In the genomic region with DNA sequence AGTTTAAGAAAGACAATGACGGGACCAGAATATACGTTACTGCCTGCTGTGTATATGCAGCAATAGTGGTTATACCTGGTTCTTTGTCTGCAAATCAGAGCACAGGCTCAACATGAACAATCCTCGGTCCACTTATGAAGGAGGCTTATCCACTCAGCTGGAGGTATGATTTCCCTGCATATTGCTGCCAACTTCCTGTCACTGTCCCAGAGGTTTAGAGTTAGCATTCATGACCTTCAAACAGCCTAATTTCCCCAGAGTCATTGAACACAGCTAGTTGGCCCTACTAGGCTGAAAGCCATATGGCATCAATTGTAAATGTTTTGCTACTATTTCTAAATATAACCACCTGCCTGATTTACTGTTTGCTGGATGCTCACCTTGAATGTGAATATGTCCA, we compare ENCODE assay signal across 2 cellular contexts.
TF ChIP-seq lines count a peak whose summit lies in the region.

No MANE protein-coding gene starts in this region.

TF ChIP-seq in GM23338, 12 proteins besides CTCF, POLR2A, EP300 and RAD21 (continues in another document):
- TF ChIP-seq NANOG (IDR thresholded peaks at IDR 0.05; ENCODE audit: borderline replicate concordance) (no peak), EZH2phosphoT487 (IDR thresholded peaks at IDR 0.05; ENCODE audit: unreplicated experiment) (no peak), ZNF114 (CRISPR knock-in tag; IDR thresholded peaks at IDR 0.05) (no peak), STAT1 (IDR thresholded peaks at IDR 0.05; ENCODE audit: unreplicated experiment) (no peak), JUNB (IDR thresholded peaks at IDR 0.05; ENCODE audit: unreplicated experiment) (no peak), ZNF331 (CRISPR knock-in tag; IDR thresholded peaks at IDR 0.05; ENCODE audit: low read depth) (no peak), CREB1 (CRISPR knock-in tag; IDR thresholded peaks at IDR 0.05; ENCODE audit: low read depth) (no peak)
- TF ChIP-seq, protein P1, sequence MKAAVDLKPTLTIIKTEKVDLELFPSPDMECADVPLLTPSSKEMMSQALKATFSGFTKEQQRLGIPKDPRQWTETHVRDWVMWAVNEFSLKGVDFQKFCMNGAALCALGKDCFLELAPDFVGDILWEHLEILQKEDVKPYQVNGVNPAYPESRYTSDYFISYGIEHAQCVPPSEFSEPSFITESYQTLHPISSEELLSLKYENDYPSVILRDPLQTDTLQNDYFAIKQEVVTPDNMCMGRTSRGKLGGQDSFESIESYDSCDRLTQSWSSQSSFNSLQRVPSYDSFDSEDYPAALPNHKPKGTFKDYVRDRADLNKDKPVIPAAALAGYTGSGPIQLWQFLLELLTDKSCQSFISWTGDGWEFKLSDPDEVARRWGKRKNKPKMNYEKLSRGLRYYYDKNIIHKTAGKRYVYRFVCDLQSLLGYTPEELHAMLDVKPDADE (IDR thresholded peaks at IDR 0.05) = no peak
- TF ChIP-seq, protein P2, sequence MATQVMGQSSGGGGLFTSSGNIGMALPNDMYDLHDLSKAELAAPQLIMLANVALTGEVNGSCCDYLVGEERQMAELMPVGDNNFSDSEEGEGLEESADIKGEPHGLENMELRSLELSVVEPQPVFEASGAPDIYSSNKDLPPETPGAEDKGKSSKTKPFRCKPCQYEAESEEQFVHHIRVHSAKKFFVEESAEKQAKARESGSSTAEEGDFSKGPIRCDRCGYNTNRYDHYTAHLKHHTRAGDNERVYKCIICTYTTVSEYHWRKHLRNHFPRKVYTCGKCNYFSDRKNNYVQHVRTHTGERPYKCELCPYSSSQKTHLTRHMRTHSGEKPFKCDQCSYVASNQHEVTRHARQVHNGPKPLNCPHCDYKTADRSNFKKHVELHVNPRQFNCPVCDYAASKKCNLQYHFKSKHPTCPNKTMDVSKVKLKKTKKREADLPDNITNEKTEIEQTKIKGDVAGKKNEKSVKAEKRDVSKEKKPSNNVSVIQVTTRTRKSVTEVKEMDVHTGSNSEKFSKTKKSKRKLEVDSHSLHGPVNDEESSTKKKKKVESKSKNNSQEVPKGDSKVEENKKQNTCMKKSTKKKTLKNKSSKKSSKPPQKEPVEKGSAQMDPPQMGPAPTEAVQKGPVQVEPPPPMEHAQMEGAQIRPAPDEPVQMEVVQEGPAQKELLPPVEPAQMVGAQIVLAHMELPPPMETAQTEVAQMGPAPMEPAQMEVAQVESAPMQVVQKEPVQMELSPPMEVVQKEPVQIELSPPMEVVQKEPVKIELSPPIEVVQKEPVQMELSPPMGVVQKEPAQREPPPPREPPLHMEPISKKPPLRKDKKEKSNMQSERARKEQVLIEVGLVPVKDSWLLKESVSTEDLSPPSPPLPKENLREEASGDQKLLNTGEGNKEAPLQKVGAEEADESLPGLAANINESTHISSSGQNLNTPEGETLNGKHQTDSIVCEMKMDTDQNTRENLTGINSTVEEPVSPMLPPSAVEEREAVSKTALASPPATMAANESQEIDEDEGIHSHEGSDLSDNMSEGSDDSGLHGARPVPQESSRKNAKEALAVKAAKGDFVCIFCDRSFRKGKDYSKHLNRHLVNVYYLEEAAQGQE (IDR thresholded peaks at IDR 0.05; ENCODE audit: unreplicated experiment) = no peak
- TF ChIP-seq, protein P3, sequence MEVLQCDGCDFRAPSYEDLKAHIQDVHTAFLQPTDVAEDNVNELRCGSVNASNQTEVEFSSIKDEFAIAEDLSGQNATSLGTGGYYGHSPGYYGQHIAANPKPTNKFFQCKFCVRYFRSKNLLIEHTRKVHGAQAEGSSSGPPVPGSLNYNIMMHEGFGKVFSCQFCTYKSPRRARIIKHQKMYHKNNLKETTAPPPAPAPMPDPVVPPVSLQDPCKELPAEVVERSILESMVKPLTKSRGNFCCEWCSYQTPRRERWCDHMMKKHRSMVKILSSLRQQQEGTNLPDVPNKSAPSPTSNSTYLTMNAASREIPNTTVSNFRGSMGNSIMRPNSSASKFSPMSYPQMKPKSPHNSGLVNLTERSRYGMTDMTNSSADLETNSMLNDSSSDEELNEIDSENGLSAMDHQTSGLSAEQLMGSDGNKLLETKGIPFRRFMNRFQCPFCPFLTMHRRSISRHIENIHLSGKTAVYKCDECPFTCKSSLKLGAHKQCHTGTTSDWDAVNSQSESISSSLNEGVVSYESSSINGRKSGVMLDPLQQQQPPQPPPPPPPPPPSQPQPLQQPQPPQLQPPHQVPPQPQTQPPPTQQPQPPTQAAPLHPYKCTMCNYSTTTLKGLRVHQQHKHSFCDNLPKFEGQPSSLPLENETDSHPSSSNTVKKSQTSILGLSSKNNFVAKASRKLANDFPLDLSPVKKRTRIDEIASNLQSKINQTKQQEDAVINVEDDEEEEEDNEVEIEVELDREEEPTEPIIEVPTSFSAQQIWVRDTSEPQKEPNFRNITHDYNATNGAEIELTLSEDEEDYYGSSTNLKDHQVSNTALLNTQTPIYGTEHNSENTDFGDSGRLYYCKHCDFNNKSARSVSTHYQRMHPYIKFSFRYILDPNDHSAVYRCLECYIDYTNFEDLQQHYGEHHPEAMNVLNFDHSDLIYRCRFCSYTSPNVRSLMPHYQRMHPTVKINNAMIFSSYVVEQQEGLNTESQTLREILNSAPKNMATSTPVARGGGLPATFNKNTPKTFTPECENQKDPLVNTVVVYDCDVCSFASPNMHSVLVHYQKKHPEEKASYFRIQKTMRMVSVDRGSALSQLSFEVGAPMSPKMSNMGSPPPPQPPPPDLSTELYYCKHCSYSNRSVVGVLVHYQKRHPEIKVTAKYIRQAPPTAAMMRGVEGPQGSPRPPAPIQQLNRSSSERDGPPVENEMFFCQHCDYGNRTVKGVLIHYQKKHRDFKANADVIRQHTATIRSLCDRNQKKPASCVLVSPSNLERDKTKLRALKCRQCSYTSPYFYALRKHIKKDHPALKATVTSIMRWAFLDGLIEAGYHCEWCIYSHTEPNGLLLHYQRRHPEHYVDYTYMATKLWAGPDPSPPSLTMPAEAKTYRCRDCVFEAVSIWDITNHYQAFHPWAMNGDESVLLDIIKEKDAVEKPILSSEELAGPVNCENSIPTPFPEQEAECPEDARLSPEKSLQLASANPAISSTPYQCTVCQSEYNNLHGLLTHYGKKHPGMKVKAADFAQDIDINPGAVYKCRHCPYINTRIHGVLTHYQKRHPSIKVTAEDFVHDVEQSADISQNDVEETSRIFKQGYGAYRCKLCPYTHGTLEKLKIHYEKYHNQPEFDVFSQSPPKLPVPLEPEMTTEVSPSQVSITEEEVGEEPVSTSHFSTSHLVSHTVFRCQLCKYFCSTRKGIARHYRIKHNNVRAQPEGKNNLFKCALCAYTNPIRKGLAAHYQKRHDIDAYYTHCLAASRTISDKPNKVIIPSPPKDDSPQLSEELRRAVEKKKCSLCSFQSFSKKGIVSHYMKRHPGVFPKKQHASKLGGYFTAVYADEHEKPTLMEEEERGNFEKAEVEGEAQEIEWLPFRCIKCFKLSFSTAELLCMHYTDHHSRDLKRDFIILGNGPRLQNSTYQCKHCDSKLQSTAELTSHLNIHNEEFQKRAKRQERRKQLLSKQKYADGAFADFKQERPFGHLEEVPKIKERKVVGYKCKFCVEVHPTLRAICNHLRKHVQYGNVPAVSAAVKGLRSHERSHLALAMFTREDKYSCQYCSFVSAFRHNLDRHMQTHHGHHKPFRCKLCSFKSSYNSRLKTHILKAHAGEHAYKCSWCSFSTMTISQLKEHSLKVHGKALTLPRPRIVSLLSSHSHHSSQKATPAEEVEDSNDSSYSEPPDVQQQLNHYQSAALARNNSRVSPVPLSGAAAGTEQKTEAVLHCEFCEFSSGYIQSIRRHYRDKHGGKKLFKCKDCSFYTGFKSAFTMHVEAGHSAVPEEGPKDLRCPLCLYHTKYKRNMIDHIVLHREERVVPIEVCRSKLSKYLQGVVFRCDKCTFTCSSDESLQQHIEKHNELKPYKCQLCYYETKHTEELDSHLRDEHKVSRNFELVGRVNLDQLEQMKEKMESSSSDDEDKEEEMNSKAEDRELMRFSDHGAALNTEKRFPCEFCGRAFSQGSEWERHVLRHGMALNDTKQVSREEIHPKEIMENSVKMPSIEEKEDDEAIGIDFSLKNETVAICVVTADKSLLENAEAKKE (CRISPR knock-in tag; IDR thresholded peaks at IDR 0.05) = no peak

TF ChIP-seq in H1, 55 proteins besides CTCF, POLR2A, EP300 and RAD21 (continued from another document):
- no peak for TF ChIP-seq KDM4A (IDR thresholded peaks at IDR 0.05; ENCODE audit: low read depth, low read length, severe bottlenecking)
- TF ChIP-seq, protein P4, sequence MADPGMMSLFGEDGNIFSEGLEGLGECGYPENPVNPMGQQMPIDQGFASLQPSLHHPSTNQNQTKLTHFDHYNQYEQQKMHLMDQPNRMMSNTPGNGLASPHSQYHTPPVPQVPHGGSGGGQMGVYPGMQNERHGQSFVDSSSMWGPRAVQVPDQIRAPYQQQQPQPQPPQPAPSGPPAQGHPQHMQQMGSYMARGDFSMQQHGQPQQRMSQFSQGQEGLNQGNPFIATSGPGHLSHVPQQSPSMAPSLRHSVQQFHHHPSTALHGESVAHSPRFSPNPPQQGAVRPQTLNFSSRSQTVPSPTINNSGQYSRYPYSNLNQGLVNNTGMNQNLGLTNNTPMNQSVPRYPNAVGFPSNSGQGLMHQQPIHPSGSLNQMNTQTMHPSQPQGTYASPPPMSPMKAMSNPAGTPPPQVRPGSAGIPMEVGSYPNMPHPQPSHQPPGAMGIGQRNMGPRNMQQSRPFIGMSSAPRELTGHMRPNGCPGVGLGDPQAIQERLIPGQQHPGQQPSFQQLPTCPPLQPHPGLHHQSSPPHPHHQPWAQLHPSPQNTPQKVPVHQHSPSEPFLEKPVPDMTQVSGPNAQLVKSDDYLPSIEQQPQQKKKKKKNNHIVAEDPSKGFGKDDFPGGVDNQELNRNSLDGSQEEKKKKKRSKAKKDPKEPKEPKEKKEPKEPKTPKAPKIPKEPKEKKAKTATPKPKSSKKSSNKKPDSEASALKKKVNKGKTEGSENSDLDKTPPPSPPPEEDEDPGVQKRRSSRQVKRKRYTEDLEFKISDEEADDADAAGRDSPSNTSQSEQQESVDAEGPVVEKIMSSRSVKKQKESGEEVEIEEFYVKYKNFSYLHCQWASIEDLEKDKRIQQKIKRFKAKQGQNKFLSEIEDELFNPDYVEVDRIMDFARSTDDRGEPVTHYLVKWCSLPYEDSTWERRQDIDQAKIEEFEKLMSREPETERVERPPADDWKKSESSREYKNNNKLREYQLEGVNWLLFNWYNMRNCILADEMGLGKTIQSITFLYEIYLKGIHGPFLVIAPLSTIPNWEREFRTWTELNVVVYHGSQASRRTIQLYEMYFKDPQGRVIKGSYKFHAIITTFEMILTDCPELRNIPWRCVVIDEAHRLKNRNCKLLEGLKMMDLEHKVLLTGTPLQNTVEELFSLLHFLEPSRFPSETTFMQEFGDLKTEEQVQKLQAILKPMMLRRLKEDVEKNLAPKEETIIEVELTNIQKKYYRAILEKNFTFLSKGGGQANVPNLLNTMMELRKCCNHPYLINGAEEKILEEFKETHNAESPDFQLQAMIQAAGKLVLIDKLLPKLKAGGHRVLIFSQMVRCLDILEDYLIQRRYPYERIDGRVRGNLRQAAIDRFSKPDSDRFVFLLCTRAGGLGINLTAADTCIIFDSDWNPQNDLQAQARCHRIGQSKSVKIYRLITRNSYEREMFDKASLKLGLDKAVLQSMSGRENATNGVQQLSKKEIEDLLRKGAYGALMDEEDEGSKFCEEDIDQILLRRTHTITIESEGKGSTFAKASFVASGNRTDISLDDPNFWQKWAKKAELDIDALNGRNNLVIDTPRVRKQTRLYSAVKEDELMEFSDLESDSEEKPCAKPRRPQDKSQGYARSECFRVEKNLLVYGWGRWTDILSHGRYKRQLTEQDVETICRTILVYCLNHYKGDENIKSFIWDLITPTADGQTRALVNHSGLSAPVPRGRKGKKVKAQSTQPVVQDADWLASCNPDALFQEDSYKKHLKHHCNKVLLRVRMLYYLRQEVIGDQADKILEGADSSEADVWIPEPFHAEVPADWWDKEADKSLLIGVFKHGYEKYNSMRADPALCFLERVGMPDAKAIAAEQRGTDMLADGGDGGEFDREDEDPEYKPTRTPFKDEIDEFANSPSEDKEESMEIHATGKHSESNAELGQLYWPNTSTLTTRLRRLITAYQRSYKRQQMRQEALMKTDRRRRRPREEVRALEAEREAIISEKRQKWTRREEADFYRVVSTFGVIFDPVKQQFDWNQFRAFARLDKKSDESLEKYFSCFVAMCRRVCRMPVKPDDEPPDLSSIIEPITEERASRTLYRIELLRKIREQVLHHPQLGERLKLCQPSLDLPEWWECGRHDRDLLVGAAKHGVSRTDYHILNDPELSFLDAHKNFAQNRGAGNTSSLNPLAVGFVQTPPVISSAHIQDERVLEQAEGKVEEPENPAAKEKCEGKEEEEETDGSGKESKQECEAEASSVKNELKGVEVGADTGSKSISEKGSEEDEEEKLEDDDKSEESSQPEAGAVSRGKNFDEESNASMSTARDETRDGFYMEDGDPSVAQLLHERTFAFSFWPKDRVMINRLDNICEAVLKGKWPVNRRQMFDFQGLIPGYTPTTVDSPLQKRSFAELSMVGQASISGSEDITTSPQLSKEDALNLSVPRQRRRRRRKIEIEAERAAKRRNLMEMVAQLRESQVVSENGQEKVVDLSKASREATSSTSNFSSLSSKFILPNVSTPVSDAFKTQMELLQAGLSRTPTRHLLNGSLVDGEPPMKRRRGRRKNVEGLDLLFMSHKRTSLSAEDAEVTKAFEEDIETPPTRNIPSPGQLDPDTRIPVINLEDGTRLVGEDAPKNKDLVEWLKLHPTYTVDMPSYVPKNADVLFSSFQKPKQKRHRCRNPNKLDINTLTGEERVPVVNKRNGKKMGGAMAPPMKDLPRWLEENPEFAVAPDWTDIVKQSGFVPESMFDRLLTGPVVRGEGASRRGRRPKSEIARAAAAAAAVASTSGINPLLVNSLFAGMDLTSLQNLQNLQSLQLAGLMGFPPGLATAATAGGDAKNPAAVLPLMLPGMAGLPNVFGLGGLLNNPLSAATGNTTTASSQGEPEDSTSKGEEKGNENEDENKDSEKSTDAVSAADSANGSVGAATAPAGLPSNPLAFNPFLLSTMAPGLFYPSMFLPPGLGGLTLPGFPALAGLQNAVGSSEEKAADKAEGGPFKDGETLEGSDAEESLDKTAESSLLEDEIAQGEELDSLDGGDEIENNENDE (IDR thresholded peaks at IDR 0.05; ENCODE audit: insufficient replicate concordance, low read length) = no peak
- TF ChIP-seq BRCA1 (IDR thresholded peaks at IDR 0.05; ENCODE audit: low read depth, low read length) = no peak
- no peak for TF ChIP-seq YY1 (IDR thresholded peaks at IDR 0.05; ENCODE audit: low read depth, low read length)
- TF ChIP-seq RFX5 (IDR thresholded peaks at IDR 0.05; ENCODE audit: borderline replicate concordance, low read depth, low read length) = no peak
- TF ChIP-seq TAF7 (optimal IDR thresholded peaks at IDR 0.05; ENCODE audit: borderline replicate concordance, low read depth, low read length) = no peak
- TF ChIP-seq EZH2 (IDR thresholded peaks at IDR 0.05; ENCODE audit: low read depth, low read length, severe bottlenecking) = no peak
- no peak for TF ChIP-seq SIX5 (IDR thresholded peaks at IDR 0.05; ENCODE audit: low read depth, low read length)
- no peak for TF ChIP-seq GABPA (IDR thresholded peaks at IDR 0.05; ENCODE audit: borderline replicate concordance, insufficient read depth, low read length)
